Comparison of ENCODE assay signal across 31 cellular contexts in genomic region chr2:185645529-185645928, GRCh38.
"Had no signal": no experiment of that assay in that cellular context is flagged by ENCODE, and none has a peak within 500 bp of the region (broad histone marks: within the 10 kb centered on the region; RNA-seq: fewer than 3 reads in every experiment).

No MANE protein-coding gene starts in this region.

- H2AFZ ChIP-seq: PC-9 had no signal

- H3K4me2 ChIP-seq: PC-9 had no signal

- H3K36me3 ChIP-seq: adrenal gland had no signal

- H3K4me1 ChIP-seq: adrenal gland had no signal

- H3K9me3 ChIP-seq: adrenal gland had no signal

- H3K27me3 ChIP-seq: adrenal gland had no signal

- H3K27ac ChIP-seq: adrenal gland, PC-9, VCaP had no signal

- H3K4me3 ChIP-seq: adrenal gland, PC-9 had no signal

- DNase-seq: activated B cell treated with CpG ODN at 0.5 μM for 24 hours; activated CD4-positive, alpha-beta memory T cell treated with anti-CD3 and anti-CD28 coated beads for 36 hours; activated CD4-positive, alpha-beta T cell treated with anti-CD3 and anti-CD28 coated beads for 4 hours; activated CD4-positive, alpha-beta T cell treated with anti-CD3 and anti-CD28 coated beads, Interleukin-2, amount 50 U/mL, for 1 hour; activated CD4-positive, CD25-positive, alpha-beta regulatory T cell treated with anti-CD3 and anti-CD28 coated beads, Interleukin-2, amount 50 U/mL, for 72 hours; activated CD8-positive, alpha-beta memory T cell treated with anti-CD3 and anti-CD28 coated beads, Interleukin-2, amount 50 U/mL, for 4 hours; activated gamma-delta T cell treated with Interleukin-2 at 50 U/mL for 16 hours; activated naive CD4-positive, alpha-beta T cell treated with anti-CD3 and anti-CD28 coated beads for 36 hours; activated T-cell treated with anti-CD3 and anti-CD28 coated beads for 4 hours; activated T-cell treated with anti-CD3 and anti-CD28 coated beads, Interleukin-2, amount 50 U/mL, for 4 hours; adrenal gland; caudate nucleus; cerebellar nuclear complex; Karpas-422; KBM-7; NCI-H1048; NCI-H1436 treated with DMSO at 0.1 percent for 48 hours; NCI-H187; NCI-H2029 treated with DMSO at 0.1 percent for 48 hours; NCI-H2107; NCI-H2171; NCI-H226; NCI-H524 treated with DMSO at 0.1 percent for 48 hours; NK-92 treated with Interleukin-12 subunit alpha and Interleukin-12 subunit beta, amount 100 ng/mL, for 24 hours; PC-9; Right ventricle myocardium superior; SW 1271; T-helper 1 cell; T-helper 2 cell; T-helper 9 cell had no signal
